Comparison of ENCODE assay signal across 8 cellular contexts in the genomic region with DNA sequence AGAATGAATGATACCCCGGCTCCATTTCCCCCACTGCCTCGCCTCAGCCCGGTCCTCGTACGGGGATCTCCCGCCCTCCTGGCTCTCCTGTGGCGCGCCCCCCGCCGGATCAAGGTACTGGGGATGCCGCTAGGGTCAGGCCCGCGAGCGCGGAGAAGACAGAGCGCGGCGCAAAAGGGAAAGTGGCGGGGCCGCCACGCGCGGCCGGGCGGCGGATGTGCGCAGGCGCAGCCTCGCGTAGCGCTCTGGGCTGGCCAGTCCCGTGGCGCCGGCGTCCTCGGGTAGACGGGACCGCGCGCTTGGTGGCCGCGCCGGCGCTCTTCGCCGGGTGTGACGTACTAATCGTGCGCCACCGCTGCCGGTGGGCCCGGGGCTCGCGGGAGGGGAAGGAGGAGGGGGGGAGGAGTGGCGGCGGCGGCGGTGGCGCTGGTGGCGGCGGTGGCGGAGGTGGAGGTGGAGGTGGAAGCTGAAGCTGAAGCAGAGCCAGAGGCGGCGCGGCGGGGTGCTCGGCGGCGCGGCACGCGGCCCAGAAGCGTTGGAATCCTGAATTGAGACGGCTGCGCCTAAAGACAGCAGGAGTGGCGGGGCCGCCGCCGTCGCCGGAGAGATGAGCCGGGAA. TPM values are rescaled to one million over a fixed set of nuclear protein-coding genes. Genes with fewer than 3 reads are reported as not detected.
DNase-seq lines count a peak whose midpoint lies in the region; ATAC-seq lines count a peak whose summit lies in the region.

Gene SENP3 (plus strand): TSS at position 331 of the 619 bp plus-strand sequence. CDS start 1,158 bp downstream, outside the sequence.

- no peaks in the 10 kb centered on the region for H3K9me3 Mint-ChIP-seq in activated naive CD4-positive, alpha-beta T cell treated with anti-CD3 and anti-CD28 coated beads, Interleukin-2, amount 50 U/mL, for 24 hours

- DNase-seq in Daoy (ENCODE audit: low read depth), result peak; percentile 95
- peak; percentile 35 for DNase-seq in Kasumi-1 (lab: John Stamatoyannopoulos, UW)
- peak; percentile 4 for DNase-seq in SKM-1 (lab: John Stamatoyannopoulos, UW; ENCODE audit: unreplicated experiment)
- peak; percentile 87 for DNase-seq in globus pallidus (ENCODE audit: low spot score)
- DNase-seq in occipital lobe (lab: John Stamatoyannopoulos, UW), result peak; percentile 82
- DNase-seq in substantia nigra (lab: John Stamatoyannopoulos, UW), result peak; percentile 44 to 94 (median 81)

- H3K4me1 Mint-ChIP-seq in activated naive CD4-positive, alpha-beta T cell treated with anti-CD3 and anti-CD28 coated beads, Interleukin-2, amount 50 U/mL, for 24 hours, result peaks cover 56% of the 10 kb centered on the region

- peak within 1 kb of the TSS; percentile 99 for H3K4me3 Mint-ChIP-seq in activated naive CD4-positive, alpha-beta T cell treated with anti-CD3 and anti-CD28 coated beads, Interleukin-2, amount 50 U/mL, for 24 hours

- H3K36me3 Mint-ChIP-seq in activated naive CD4-positive, alpha-beta T cell treated with anti-CD3 and anti-CD28 coated beads, Interleukin-2, amount 50 U/mL, for 24 hours, result peaks cover 5% of the 10 kb centered on the region

- peak; percentile 49 for ATAC-seq in GM21737 (IDR thresholded peaks at IDR 0.05; ENCODE audit: unreplicated experiment)

- peak within 1 kb of the TSS; percentile 99 for H3K27ac Mint-ChIP-seq in activated naive CD4-positive, alpha-beta T cell treated with anti-CD3 and anti-CD28 coated beads, Interleukin-2, amount 50 U/mL, for 24 hours

- no peaks in the 10 kb centered on the region for H3K27me3 Mint-ChIP-seq in activated naive CD4-positive, alpha-beta T cell treated with anti-CD3 and anti-CD28 coated beads, Interleukin-2, amount 50 U/mL, for 24 hours

- H3K27ac ChIP-seq in substantia nigra (ENCODE audit: low read depth, low read length, poor library complexity, severe bottlenecking), result peak within 1 kb of the TSS; percentile 83

RNA-seq across cellular contexts. Expression of gene SENP3, which starts in this region (rescaled TPM):
- 92.2 and 104 TPM in 2 replicates for total RNA-seq in Daoy (2014; rRNA removed; shearing (Covaris generic))
- total RNA-seq in occipital lobe, result 84.8 TPM

Comparison
In these comparisons a context has a peak if more than half of its experiments do, and no peak if none do; other contexts are left out.
1. Peak in every context shown above with its lines: DNase-seq, ATAC-seq and H3K27ac ChIP-seq.
2. DNase-seq: peak in every context shown above with its lines; median percentile 95 in Daoy; 87 in globus pallidus; 82 in occipital lobe; 81 in substantia nigra; 35 in Kasumi-1; 4 in SKM-1.